11 cellular contexts compared by ENCODE assay signal in genomic region chr21:38979271-38980196, GRCh38.
DNase-seq lines count a peak whose midpoint lies in the region; ATAC-seq lines count a peak whose summit lies in the region.
"Had no signal": no experiment of that assay in that cellular context is flagged by ENCODE, and none has a peak within 500 bp of the region (broad histone marks: within the 10 kb centered on the region; RNA-seq: fewer than 3 reads in every experiment).

No MANE protein-coding gene starts in this region.

- no peaks in the 10 kb centered on the region for H3K36me3 Mint-ChIP-seq in activated naive CD8-positive, alpha-beta T cell
- no peaks in the 10 kb centered on the region for H3K36me3 Mint-ChIP-seq in activated naive CD8-positive, alpha-beta T cell treated with anti-CD3 and anti-CD28 coated beads for 36 hours
- no peaks in the 10 kb centered on the region for H3K36me3 Mint-ChIP-seq in stimulated activated naive B cell treated with anti-CD40 and anti-IgM and Interleukin-4, amounts not matched to agents 10 μg/mL and 1 μg/mL and 100 μg/mL, for 72 hours

- H3K27ac ChIP-seq in epithelial cell of prostate = no peak overlapping the region

- H3K4me1 Mint-ChIP-seq in activated naive CD8-positive, alpha-beta T cell (ENCODE audit: low read depth) = no peaks in the 10 kb centered on the region
- peaks cover 18% of the 10 kb centered on the region for H3K4me1 Mint-ChIP-seq in activated naive CD8-positive, alpha-beta T cell treated with anti-CD3 and anti-CD28 coated beads for 36 hours
- peaks cover 9 to 26% of the 10 kb centered on the region in 2 donors for H3K4me1 Mint-ChIP-seq in stimulated activated naive B cell treated with anti-CD40 and anti-IgM and Interleukin-4, amounts not matched to agents 10 μg/mL and 1 μg/mL and 100 μg/mL, for 72 hours

- ATAC-seq in stimulated activated naive B cell treated with anti-CD40 and anti-IgM and Interleukin-4, amounts not matched to agents 10 μg/mL and 1 μg/mL and 100 μg/mL, for 72 hours (replicated peaks) = peak; percentile 58 to 73
- ATAC-seq in GM18502 (IDR thresholded peaks at IDR 0.05; ENCODE audit: poor library complexity, unreplicated experiment) = no peak

- H3K27ac Mint-ChIP-seq in activated naive CD8-positive, alpha-beta T cell = peak overlapping the region; percentile 7
- no peak overlapping the region for H3K27ac Mint-ChIP-seq in activated naive CD8-positive, alpha-beta T cell treated with anti-CD3 and anti-CD28 coated beads for 36 hours
- no peak overlapping the region for H3K27ac Mint-ChIP-seq in stimulated activated naive B cell treated with anti-CD40 and anti-IgM and Interleukin-4, amounts not matched to agents 10 μg/mL and 1 μg/mL and 100 μg/mL, for 72 hours

- DNase-seq in activated naive CD8-positive, alpha-beta T cell treated with anti-CD3 and anti-CD28 coated beads for 36 hours = no peak
- DNase-seq in NCI-H226 (peak; percentile 45), epithelial cell of prostate (ENCODE audit: low read depth, low spot score) (peak; percentile 40), NCI-H345 treated with DMSO at 0.1 percent for 48 hours (lab: John Stamatoyannopoulos, UW; ENCODE audit: unreplicated experiment) (no peak)
- DNase-seq in stimulated activated naive B cell treated with anti-CD40 and anti-IgM and Interleukin-4, amounts not matched to agents 10 μg/mL and 1 μg/mL and 100 μg/mL, for 72 hours = no peak
- DNase-seq in activated naive CD4-positive, alpha-beta T cell treated with anti-CD3 and anti-CD28 coated beads, Interleukin-2, amount 50 U/mL, for 16 hours = no peak
- DNase-seq: DMS153, Kasumi-1, midbrain had no signal

- H3K9me3 Mint-ChIP-seq in activated naive CD8-positive, alpha-beta T cell (ENCODE audit: low read depth) = no peaks in the 10 kb centered on the region
- H3K9me3 Mint-ChIP-seq in activated naive CD8-positive, alpha-beta T cell treated with anti-CD3 and anti-CD28 coated beads for 36 hours = peaks cover 2% of the 10 kb centered on the region
- no peaks in the 10 kb centered on the region for H3K9me3 Mint-ChIP-seq in stimulated activated naive B cell treated with anti-CD40 and anti-IgM and Interleukin-4, amounts not matched to agents 10 μg/mL and 1 μg/mL and 100 μg/mL, for 72 hours

- H3K4me3 Mint-ChIP-seq in activated naive CD8-positive, alpha-beta T cell = no peak overlapping the region
- H3K4me3 Mint-ChIP-seq in activated naive CD8-positive, alpha-beta T cell treated with anti-CD3 and anti-CD28 coated beads for 36 hours = no peak overlapping the region
- H3K4me3 Mint-ChIP-seq in stimulated activated naive B cell treated with anti-CD40 and anti-IgM and Interleukin-4, amounts not matched to agents 10 μg/mL and 1 μg/mL and 100 μg/mL, for 72 hours = no peak overlapping the region

- peaks cover 26% of the 10 kb centered on the region for H3K27me3 Mint-ChIP-seq in activated naive CD8-positive, alpha-beta T cell
- peaks cover 49% of the 10 kb centered on the region for H3K27me3 Mint-ChIP-seq in activated naive CD8-positive, alpha-beta T cell treated with anti-CD3 and anti-CD28 coated beads for 36 hours
- H3K27me3 Mint-ChIP-seq in stimulated activated naive B cell treated with anti-CD40 and anti-IgM and Interleukin-4, amounts not matched to agents 10 μg/mL and 1 μg/mL and 100 μg/mL, for 72 hours = peaks cover 33 to 39% of the 10 kb centered on the region in 2 donors

Comparison
In these comparisons a context has a peak if more than half of its experiments do, and no peak if none do; other contexts are left out.
1. DNase-seq: peak in NCI-H226 (single experiment) and epithelial cell of prostate (single experiment); none in activated naive CD8-positive, alpha-beta T cell treated with anti-CD3 and anti-CD28 coated beads for 36 hours (single experiment), stimulated activated naive B cell treated with anti-CD40 and anti-IgM and Interleukin-4, amounts not matched to agents 10 μg/mL and 1 μg/mL and 100 μg/mL, for 72 hours (single experiment), NCI-H345 treated with DMSO at 0.1 percent for 48 hours (single experiment) and activated naive CD4-positive, alpha-beta T cell treated with anti-CD3 and anti-CD28 coated beads, Interleukin-2, amount 50 U/mL, for 16 hours (single experiment).